ENCODE assay signal across 24 cellular contexts in the genomic region with DNA sequence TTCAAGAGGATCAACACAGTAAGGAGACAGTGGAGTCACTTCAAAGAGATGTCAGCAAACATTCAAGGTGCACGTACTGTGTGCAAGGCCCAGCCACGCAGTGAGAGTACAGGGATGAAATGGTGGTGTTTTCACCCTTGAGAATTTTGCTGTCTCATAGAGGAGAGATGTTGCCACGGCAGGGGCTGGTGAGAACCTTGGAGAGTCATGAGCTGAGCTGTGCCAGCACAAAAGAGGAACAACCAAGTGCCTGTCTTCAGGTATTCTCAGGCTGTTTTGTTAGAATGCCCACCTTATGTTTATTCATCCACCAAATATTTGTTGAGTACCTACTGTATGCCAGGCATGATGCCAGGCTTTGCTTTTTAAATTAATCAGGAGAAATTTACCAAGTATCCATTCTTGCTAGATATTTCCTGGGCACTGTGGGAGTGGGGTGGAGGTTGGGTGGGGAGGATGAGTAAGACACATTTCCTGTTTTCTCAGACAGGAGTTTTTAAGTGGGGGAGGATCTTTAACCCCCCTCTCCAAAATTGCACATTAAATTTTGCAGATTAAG.
DNase-seq lines count a peak whose midpoint lies in the region; ATAC-seq and TF ChIP-seq lines count a peak whose summit lies in the region.
"Had no signal": no experiment of that assay in that cellular context is flagged by ENCODE, and none has a peak within 500 bp of the region (broad histone marks: within the 10 kb centered on the region; RNA-seq: fewer than 3 reads in every experiment).

No MANE protein-coding gene starts in this region.

- peaks cover 3 to 33% (median 7%) of the 10 kb centered on the region in 11 donors for H3K9me3 Mint-ChIP-seq in naive thymus-derived CD4-positive, alpha-beta T cell

- H4K20me1 ChIP-seq in BLaER1 treated with 17β-estradiol and CSF1 and Interleukin-3, amounts not matched to agents 10 nM and 100 nM = no peaks in the 10 kb centered on the region

- H3K27ac Mint-ChIP-seq in naive thymus-derived CD4-positive, alpha-beta T cell = no peak overlapping the region

- peaks cover 0 to 20% (median 5%) of the 10 kb centered on the region in 5 donors for H3K27me3 Mint-ChIP-seq in naive thymus-derived CD4-positive, alpha-beta T cell

- H3K9me3 ChIP-seq in BLaER1 treated with 17β-estradiol and CSF1 and Interleukin-3, amounts not matched to agents 10 nM and 100 nM (replicated peaks in 1 of 11) = peaks cover 24 to 30% (median 29%) of the 10 kb centered on the region in 11 experiments
- H3K9me3 ChIP-seq in RWPE2 (ENCODE audit: severe bottlenecking) = peaks cover 8% of the 10 kb centered on the region
- H3K9me3 ChIP-seq in naive thymus-derived CD4-positive, alpha-beta T cell (ENCODE audit: control insufficient read depth in 2 of 3, low read length in 3 of 3) = no peaks in the 10 kb centered on the region
- H3K9me3 ChIP-seq: SK-N-SH had no signal

- H3K4me3 Mint-ChIP-seq in naive thymus-derived CD4-positive, alpha-beta T cell = no peak overlapping the region
- H3K4me3 Mint-ChIP-seq: IgD-negative memory B cell had no signal

- H3K4me3 ChIP-seq in BLaER1 treated with 17β-estradiol and CSF1 and Interleukin-3, amounts not matched to agents 10 nM and 100 nM = no peak overlapping the region
- no peak overlapping the region for H3K4me3 ChIP-seq in RWPE2 (ENCODE audit: severe bottlenecking)
- H3K4me3 ChIP-seq in naive thymus-derived CD4-positive, alpha-beta T cell (ENCODE audit: low read length) = no peak overlapping the region
- H3K4me3 ChIP-seq: A549 had no signal

- intact Hi-C loops in naive thymus-derived CD4-positive, alpha-beta T cell (cut with micrococcal nuclease) = no loop called here

- H3K4me1 ChIP-seq in BLaER1 treated with 17β-estradiol and CSF1 and Interleukin-3, amounts not matched to agents 10 nM and 100 nM = peaks cover 19 to 39% (median 27%) of the 10 kb centered on the region in 10 experiments
- peaks cover 14% of the 10 kb centered on the region for H3K4me1 ChIP-seq in RWPE2 (ENCODE audit: insufficient read depth, poor library complexity, severe bottlenecking)
- no peaks in the 10 kb centered on the region for H3K4me1 ChIP-seq in naive thymus-derived CD4-positive, alpha-beta T cell (ENCODE audit: control insufficient read depth in 2 of 2, insufficient read depth in 2 of 2, low read length in 2 of 2)
- H3K4me1 ChIP-seq: A549 had no signal

- H3K27me3 ChIP-seq in BLaER1 treated with 17β-estradiol and CSF1 and Interleukin-3, amounts not matched to agents 10 nM and 100 nM = no peaks in the 10 kb centered on the region
- no peaks in the 10 kb centered on the region for H3K27me3 ChIP-seq in RWPE2 (ENCODE audit: insufficient read depth, poor library complexity, severe bottlenecking)
- H3K27me3 ChIP-seq in naive thymus-derived CD4-positive, alpha-beta T cell (ENCODE audit: control insufficient read depth in 2 of 2, insufficient read depth in 2 of 2, low read length in 2 of 2) = no peaks in the 10 kb centered on the region

- no peaks in the 10 kb centered on the region for H3K36me3 Mint-ChIP-seq in naive thymus-derived CD4-positive, alpha-beta T cell
- H3K36me3 Mint-ChIP-seq: IgD-negative memory B cell had no signal

- no peak for TF ChIP-seq CTCF in RWPE2 (IDR thresholded peaks at IDR 0.05; ENCODE audit: poor library complexity, severe bottlenecking)

- H3K9ac ChIP-seq in BLaER1 treated with 17β-estradiol and CSF1 and Interleukin-3, amounts not matched to agents 10 nM and 100 nM = no peak overlapping the region
- H3K9ac ChIP-seq: SK-N-SH had no signal

- POLR2A ChIA-PET in naive thymus-derived CD4-positive, alpha-beta T cell (lab: Charles Lee) = no interaction called here

- H3K4me1 Mint-ChIP-seq in naive thymus-derived CD4-positive, alpha-beta T cell = no peaks in the 10 kb centered on the region
- H3K4me1 Mint-ChIP-seq: IgD-negative memory B cell had no signal

- ATAC-seq in RWPE2 (ENCODE audit: low read depth) = peak; percentile 60
- ATAC-seq in naive thymus-derived CD4-positive, alpha-beta T cell = peak; percentile 24
- ATAC-seq in activated CD4-positive, CD25-positive, alpha-beta regulatory T cell treated with anti-CD3 and anti-CD28 coated beads, Interleukin-2, amount 50 U/mL, for 24 hours = no peak
- ATAC-seq: A549 had no signal

- H3K27ac ChIP-seq in BLaER1 treated with 17β-estradiol and CSF1 and Interleukin-3, amounts not matched to agents 10 nM and 100 nM = peak overlapping the region in 3 of 11 experiments; percentile 5 to 30 (median 11); a peak in 1 of 22 replicates
- peak overlapping the region; percentile 75 for H3K27ac ChIP-seq in RWPE2 (ENCODE audit: poor library complexity, severe bottlenecking)
- no peak overlapping the region for H3K27ac ChIP-seq in naive thymus-derived CD4-positive, alpha-beta T cell (ENCODE audit: low read depth, low read length)
- H3K27ac ChIP-seq: A549, HL-60 had no signal

- CTCF ChIA-PET in naive thymus-derived CD4-positive, alpha-beta T cell (lab: Charles Lee) = no interaction called here

- DNase-seq in CD1c-positive myeloid dendritic cell (ENCODE audit: extremely low spot score) = peak; percentile 28
- DNase-seq in RWPE2 (ENCODE audit: low spot score) = no peak
- no peak for DNase-seq in naive thymus-derived CD4-positive, alpha-beta T cell
- DNase-seq in T-helper 9 cell = no peak
- no peak for DNase-seq in activated CD4-positive, alpha-beta T cell treated with anti-CD3 and anti-CD28 coated beads for 1 hour
- DNase-seq: AML-193, C1 segment of cervical spinal cord, Calu3, DMS153, DND-41, HCEC 1CT, MV-4-11, NCI-H1105 treated with DMSO at 0.1 percent for 48 hours, NCI-H146, NCI-H1930, NCI-H2107, NCI-H524, NCI-H774, SK-N-SH had no signal

- peaks cover 0 to 5% (median 0%) of the 10 kb centered on the region in 11 experiments; a peak in 5 of 22 replicates for H3K36me3 ChIP-seq in BLaER1 treated with 17β-estradiol and CSF1 and Interleukin-3, amounts not matched to agents 10 nM and 100 nM
- H3K36me3 ChIP-seq in RWPE2 (ENCODE audit: low read depth) = no peaks in the 10 kb centered on the region
- no peaks in the 10 kb centered on the region for H3K36me3 ChIP-seq in naive thymus-derived CD4-positive, alpha-beta T cell (ENCODE audit: control insufficient read depth in 2 of 3, insufficient read depth in 3 of 3, low read length in 3 of 3)

- H3K4me2 ChIP-seq in BLaER1 treated with 17β-estradiol and CSF1 and Interleukin-3, amounts not matched to agents 10 nM and 100 nM = peak overlapping the region in 6 of 11 experiments; percentile 37 to 72 (median 66); a peak in 12 of 22 replicates
- H3K4me2 ChIP-seq: A549, SK-N-SH had no signal

Comparison
In these comparisons a context has a peak if more than half of its experiments do, and no peak if none do; other contexts are left out.
1. ATAC-seq: peak in RWPE2 (single experiment) and naive thymus-derived CD4-positive, alpha-beta T cell (single experiment); none in activated CD4-positive, CD25-positive, alpha-beta regulatory T cell treated with anti-CD3 and anti-CD28 coated beads, Interleukin-2, amount 50 U/mL, for 24 hours (0 of 2).